ENCODE assay signal across 1 cellular context in genomic region chr11:75380716-75381420, GRCh38.
TF ChIP-seq lines count a peak whose summit lies in the region.

No MANE protein-coding gene starts in this region.

TF ChIP-seq in HepG2, 621 proteins besides CTCF, POLR2A, EP300 and RAD21:
- TF ChIP-seq HDAC1 (CRISPR knock-in tag; IDR thresholded peaks at IDR 0.05) (peak; percentile 29; the same call in 1 of the 2 replicates), SP4 (CRISPR knock-in tag; IDR thresholded peaks at IDR 0.05) (0 out of 2 replicates have a peak, but pooled peaks have one; percentile 16), ZNF720 (CRISPR knock-in tag; IDR thresholded peaks at IDR 0.05) (0 out of 2 replicates have a peak, but pooled peaks have one; percentile 30), SAP130 (CRISPR knock-in tag; IDR thresholded peaks at IDR 0.05; ENCODE audit: low read depth) (peak; percentile 85), ZFX (CRISPR knock-in tag; IDR thresholded peaks at IDR 0.05; ENCODE audit: low read depth) (peak; percentile 47), PCBP2 (optimal IDR thresholded peaks at IDR 0.05; ENCODE audit: low read depth, low read length, poor library complexity, severe bottlenecking) (no peak), SIN3A (IDR thresholded peaks at IDR 0.05; ENCODE audit: borderline replicate concordance, low read depth, low read length) (peak; percentile 55; the same call in 1 of the 2 replicates), USF2 (IDR thresholded peaks at IDR 0.05; ENCODE audit: low read depth, low read length) (peak; percentile 54; the same call in 1 of the 2 replicates), USF2 (CRISPR knock-in tag; IDR thresholded peaks at IDR 0.05; ENCODE audit: borderline replicate concordance) (peak; percentile 34; the same call in 1 of the 2 replicates), ZNF615 (CRISPR knock-in tag; IDR thresholded peaks at IDR 0.05; ENCODE audit: borderline replicate concordance) (no peak), ELF3 (CRISPR knock-in tag; IDR thresholded peaks at IDR 0.05) (peak; percentile 96), TFE3 (CRISPR knock-in tag; IDR thresholded peaks at IDR 0.05) (peak; percentile 85), TBX3 (IDR thresholded peaks at IDR 0.05; ENCODE audit: borderline replicate concordance) (0 out of 2 replicates have a peak, but pooled peaks have one; percentile 5), MTF1 (CRISPR knock-in tag; IDR thresholded peaks at IDR 0.05) (no peak), ZNF883 (CRISPR knock-in tag; IDR thresholded peaks at IDR 0.05; ENCODE audit: not compliant biosample characterization) (peak; percentile 51), KDM2A (CRISPR knock-in tag; IDR thresholded peaks at IDR 0.05; ENCODE audit: borderline replicate concordance, low read depth) (no peak), SMAD9 (CRISPR knock-in tag; IDR thresholded peaks at IDR 0.05) (0 out of 2 replicates have a peak, but pooled peaks have one; percentile 37), ELF1 (CRISPR knock-in tag; IDR thresholded peaks at IDR 0.05) (peak; percentile 69), ETV6 (CRISPR knock-in tag; conservative IDR thresholded peaks at IDR 0.05) (no peak), SPEN (CRISPR knock-in tag; IDR thresholded peaks at IDR 0.05; ENCODE audit: low read depth) (0 out of 2 replicates have a peak, but pooled peaks have one; percentile 27), MXI1 (IDR thresholded peaks at IDR 0.05; ENCODE audit: borderline replicate concordance, low read depth, low read length) (peak; percentile 35; the same call in 1 of the 3 replicates), ZNF274 (CRISPR knock-in tag; IDR thresholded peaks at IDR 0.05) (peak; percentile 57; the same call in 1 of the 2 replicates), ZKSCAN8 (CRISPR knock-in tag; IDR thresholded peaks at IDR 0.05; ENCODE audit: borderline replicate concordance) (0 out of 2 replicates have a peak, but pooled peaks have one; percentile 33), GATAD2A (CRISPR knock-in tag; IDR thresholded peaks at IDR 0.05) (0 out of 2 replicates have a peak, but pooled peaks have one; percentile 17), AGO1 (IDR thresholded peaks at IDR 0.05; ENCODE audit: low read depth, low read length, poor library complexity, severe bottlenecking) (no peak), ZBTB21 (CRISPR knock-in tag; IDR thresholded peaks at IDR 0.05) (0 out of 2 replicates have a peak, but pooled peaks have one; percentile 23), CREB1 (IDR thresholded peaks at IDR 0.05) (peak; percentile 75), CREB1 (CRISPR knock-in tag; IDR thresholded peaks at IDR 0.05) (no peak), ZNF335 (CRISPR knock-in tag; IDR thresholded peaks at IDR 0.05) (peak; percentile 45; the same call in 1 of the 2 replicates), ZSCAN22 (CRISPR knock-in tag; IDR thresholded peaks at IDR 0.05) (no peak), TGIF2 (CRISPR knock-in tag; IDR thresholded peaks at IDR 0.05) (peak; percentile 89; the same call in 1 of the 2 replicates), ZGPAT (CRISPR knock-in tag; IDR thresholded peaks at IDR 0.05) (peak; percentile 30; the same call in 1 of the 2 replicates), THAP11 (CRISPR knock-in tag; IDR thresholded peaks at IDR 0.05) (0 out of 2 replicates have a peak, but pooled peaks have one; percentile 20), TEAD3 (CRISPR knock-in tag; optimal IDR thresholded peaks at IDR 0.05; ENCODE audit: borderline replicate concordance) (peak; percentile 100), ZMYM2 (CRISPR knock-in tag; IDR thresholded peaks at IDR 0.05) (0 out of 2 replicates have a peak, but pooled peaks have one; percentile 16), NRL (CRISPR knock-in tag; IDR thresholded peaks at IDR 0.05; ENCODE audit: borderline replicate concordance) (0 out of 2 replicates have a peak, but pooled peaks have one; percentile 36), RAD51 (IDR thresholded peaks at IDR 0.05; ENCODE audit: borderline replicate concordance) (peak; percentile 39; the same call in 1 of the 2 replicates)
- TF ChIP-seq, protein P1, sequence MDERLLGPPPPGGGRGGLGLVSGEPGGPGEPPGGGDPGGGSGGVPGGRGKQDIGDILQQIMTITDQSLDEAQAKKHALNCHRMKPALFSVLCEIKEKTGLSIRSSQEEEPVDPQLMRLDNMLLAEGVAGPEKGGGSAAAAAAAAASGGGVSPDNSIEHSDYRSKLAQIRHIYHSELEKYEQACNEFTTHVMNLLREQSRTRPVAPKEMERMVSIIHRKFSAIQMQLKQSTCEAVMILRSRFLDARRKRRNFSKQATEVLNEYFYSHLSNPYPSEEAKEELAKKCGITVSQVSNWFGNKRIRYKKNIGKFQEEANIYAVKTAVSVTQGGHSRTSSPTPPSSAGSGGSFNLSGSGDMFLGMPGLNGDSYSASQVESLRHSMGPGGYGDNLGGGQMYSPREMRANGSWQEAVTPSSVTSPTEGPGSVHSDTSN (CRISPR knock-in tag; IDR thresholded peaks at IDR 0.05) = peak; percentile 57
- TF ChIP-seq, protein P2, sequence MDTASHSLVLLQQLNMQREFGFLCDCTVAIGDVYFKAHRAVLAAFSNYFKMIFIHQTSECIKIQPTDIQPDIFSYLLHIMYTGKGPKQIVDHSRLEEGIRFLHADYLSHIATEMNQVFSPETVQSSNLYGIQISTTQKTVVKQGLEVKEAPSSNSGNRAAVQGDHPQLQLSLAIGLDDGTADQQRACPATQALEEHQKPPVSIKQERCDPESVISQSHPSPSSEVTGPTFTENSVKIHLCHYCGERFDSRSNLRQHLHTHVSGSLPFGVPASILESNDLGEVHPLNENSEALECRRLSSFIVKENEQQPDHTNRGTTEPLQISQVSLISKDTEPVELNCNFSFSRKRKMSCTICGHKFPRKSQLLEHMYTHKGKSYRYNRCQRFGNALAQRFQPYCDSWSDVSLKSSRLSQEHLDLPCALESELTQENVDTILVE (CRISPR knock-in tag; IDR thresholded peaks at IDR 0.05) = no peak
- TF ChIP-seq, protein P3, sequence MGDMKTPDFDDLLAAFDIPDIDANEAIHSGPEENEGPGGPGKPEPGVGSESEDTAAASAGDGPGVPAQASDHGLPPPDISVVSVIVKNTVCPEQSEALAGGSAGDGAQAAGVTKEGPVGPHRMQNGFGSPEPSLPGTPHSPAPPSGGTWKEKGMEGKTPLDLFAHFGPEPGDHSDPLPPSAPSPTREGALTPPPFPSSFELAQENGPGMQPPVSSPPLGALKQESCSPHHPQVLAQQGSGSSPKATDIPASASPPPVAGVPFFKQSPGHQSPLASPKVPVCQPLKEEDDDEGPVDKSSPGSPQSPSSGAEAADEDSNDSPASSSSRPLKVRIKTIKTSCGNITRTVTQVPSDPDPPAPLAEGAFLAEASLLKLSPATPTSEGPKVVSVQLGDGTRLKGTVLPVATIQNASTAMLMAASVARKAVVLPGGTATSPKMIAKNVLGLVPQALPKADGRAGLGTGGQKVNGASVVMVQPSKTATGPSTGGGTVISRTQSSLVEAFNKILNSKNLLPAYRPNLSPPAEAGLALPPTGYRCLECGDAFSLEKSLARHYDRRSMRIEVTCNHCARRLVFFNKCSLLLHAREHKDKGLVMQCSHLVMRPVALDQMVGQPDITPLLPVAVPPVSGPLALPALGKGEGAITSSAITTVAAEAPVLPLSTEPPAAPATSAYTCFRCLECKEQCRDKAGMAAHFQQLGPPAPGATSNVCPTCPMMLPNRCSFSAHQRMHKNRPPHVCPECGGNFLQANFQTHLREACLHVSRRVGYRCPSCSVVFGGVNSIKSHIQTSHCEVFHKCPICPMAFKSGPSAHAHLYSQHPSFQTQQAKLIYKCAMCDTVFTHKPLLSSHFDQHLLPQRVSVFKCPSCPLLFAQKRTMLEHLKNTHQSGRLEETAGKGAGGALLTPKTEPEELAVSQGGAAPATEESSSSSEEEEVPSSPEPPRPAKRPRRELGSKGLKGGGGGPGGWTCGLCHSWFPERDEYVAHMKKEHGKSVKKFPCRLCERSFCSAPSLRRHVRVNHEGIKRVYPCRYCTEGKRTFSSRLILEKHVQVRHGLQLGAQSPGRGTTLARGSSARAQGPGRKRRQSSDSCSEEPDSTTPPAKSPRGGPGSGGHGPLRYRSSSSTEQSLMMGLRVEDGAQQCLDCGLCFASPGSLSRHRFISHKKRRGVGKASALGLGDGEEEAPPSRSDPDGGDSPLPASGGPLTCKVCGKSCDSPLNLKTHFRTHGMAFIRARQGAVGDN (CRISPR knock-in tag; IDR thresholded peaks at IDR 0.05) = peak; percentile 53
- TF ChIP-seq, protein P4, sequence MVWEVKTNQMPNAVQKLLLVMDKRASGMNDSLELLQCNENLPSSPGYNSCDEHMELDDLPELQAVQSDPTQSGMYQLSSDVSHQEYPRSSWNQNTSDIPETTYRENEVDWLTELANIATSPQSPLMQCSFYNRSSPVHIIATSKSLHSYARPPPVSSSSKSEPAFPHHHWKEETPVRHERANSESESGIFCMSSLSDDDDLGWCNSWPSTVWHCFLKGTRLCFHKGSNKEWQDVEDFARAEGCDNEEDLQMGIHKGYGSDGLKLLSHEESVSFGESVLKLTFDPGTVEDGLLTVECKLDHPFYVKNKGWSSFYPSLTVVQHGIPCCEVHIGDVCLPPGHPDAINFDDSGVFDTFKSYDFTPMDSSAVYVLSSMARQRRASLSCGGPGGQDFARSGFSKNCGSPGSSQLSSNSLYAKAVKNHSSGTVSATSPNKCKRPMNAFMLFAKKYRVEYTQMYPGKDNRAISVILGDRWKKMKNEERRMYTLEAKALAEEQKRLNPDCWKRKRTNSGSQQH (CRISPR knock-in tag; IDR thresholded peaks at IDR 0.05; ENCODE audit: low read depth) = 0 out of 2 replicates have a peak, but pooled peaks have one; percentile 39
